ENCODE assay signal across 10 cellular contexts in the genomic region with DNA sequence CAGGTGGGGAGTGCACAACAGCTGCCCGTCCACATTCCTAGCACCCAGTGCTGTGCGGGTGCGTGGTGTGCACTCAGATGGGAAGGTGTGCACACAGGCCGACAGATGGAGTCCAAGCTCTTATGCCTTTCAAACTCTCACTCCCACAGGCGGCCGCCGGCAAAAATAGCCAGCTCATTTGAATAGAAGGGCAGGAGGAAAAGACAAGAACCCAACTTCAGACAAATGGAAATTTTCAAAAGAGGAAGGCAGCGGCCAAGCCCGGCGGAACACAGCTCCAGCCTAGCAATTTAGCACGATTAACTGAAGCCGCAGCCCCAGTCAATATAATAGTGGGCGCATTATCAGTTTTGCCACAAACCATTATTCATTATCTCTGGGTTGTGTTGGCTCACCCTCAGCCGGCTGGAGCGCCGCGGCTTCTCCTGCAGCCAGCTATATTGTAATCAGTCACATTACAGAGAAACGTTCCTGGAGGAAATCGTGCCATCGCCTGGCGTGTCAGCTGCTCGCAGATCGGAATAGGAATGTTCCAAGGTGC.
DNase-seq lines count a peak whose midpoint lies in the region; ATAC-seq and TF ChIP-seq lines count a peak whose summit lies in the region.
"Had no signal": no experiment of that assay in that cellular context is flagged by ENCODE, and none has a peak within 500 bp of the region (broad histone marks: within the 10 kb centered on the region; RNA-seq: fewer than 3 reads in every experiment).

No MANE protein-coding gene starts in this region.

- H2AK5ac ChIP-seq in neuronal stem cell (ENCODE audit: low read depth, low read length) = peak overlapping the region; percentile 11

- H3K9ac ChIP-seq in neuronal stem cell (ENCODE audit: low read depth, low read length, poor library complexity) = peak overlapping the region; percentile 24

- H2AFZ ChIP-seq in neuronal stem cell (ENCODE audit: low read length) = peak overlapping the region; percentile 62

- in situ Hi-C loops in astrocyte of the cerebellum (cut with HindIII; ENCODE audit: low sequenced_read_pairs) = no loop called here

- no peak overlapping the region for H3K4me2 ChIP-seq in neuronal stem cell (ENCODE audit: insufficient read depth, low read length, poor library complexity, severe bottlenecking)

- DNase-seq in NCI-H510A (lab: John Stamatoyannopoulos, UW) = peak; percentile 70
- no peak for DNase-seq in astrocyte of the cerebellum (ENCODE audit: low read depth)
- DNase-seq in neuronal stem cell (ENCODE audit: low spot score) = no peak
- no peak for DNase-seq in effector memory CD4-positive, alpha-beta T cell
- DNase-seq in HK-2 (ENCODE audit: unreplicated experiment) = no peak
- DNase-seq in stimulated activated naive CD8-positive, alpha-beta T cell treated with anti-CD3 and anti-CD28 coated beads, Interleukin-15, Interleukin-2, amounts not matched to agents 100 U/mL and 50 U/mL, for 24 hours = no peak
- DNase-seq: HFFc6, NCI-H1105 had no signal

- H3K36me3 ChIP-seq in neuronal stem cell (replicated peaks in 1 of 2; ENCODE audit: control insufficient read depth in 2 of 2, insufficient read depth in 2 of 2, low read length in 2 of 2) = no peaks in the 10 kb centered on the region
- no peaks in the 10 kb centered on the region for H3K36me3 ChIP-seq in effector memory CD4-positive, alpha-beta T cell (ENCODE audit: control insufficient read depth, insufficient read depth, low read length)

- no peak overlapping the region for H3K4ac ChIP-seq in neuronal stem cell (ENCODE audit: low read length)

- ATAC-seq in HG03280 (IDR thresholded peaks at IDR 0.05; ENCODE audit: unreplicated experiment) = no peak
- ATAC-seq in stimulated activated naive CD8-positive, alpha-beta T cell treated with anti-CD3 and anti-CD28 coated beads, Interleukin-15, Interleukin-2, amounts not matched to agents 100 U/mL and 50 U/mL, for 24 hours = no peak

- H3K14ac ChIP-seq in neuronal stem cell (ENCODE audit: low read length) = no peak overlapping the region

- H4K8ac ChIP-seq in neuronal stem cell (ENCODE audit: low read depth, low read length) = no peak overlapping the region

- H3K18ac ChIP-seq in neuronal stem cell (ENCODE audit: low read length) = peak overlapping the region; percentile 66

- H4K91ac ChIP-seq in neuronal stem cell (ENCODE audit: low read depth, low read length, poor library complexity) = no peak overlapping the region

- H3K4me3 ChIP-seq in astrocyte of the cerebellum (ENCODE audit: low read depth, low read length) (no peak overlapping the region), neuronal stem cell (ENCODE audit: low read length in 2 of 2) (no peak overlapping the region)
- no peak overlapping the region for H3K4me3 ChIP-seq in effector memory CD4-positive, alpha-beta T cell (ENCODE audit: insufficient read depth, low read depth, low read length, poor library complexity, severe bottlenecking)

- H3K79me1 ChIP-seq in neuronal stem cell (ENCODE audit: low read depth, low read length) = no peaks in the 10 kb centered on the region

- no peak overlapping the region for H3K23ac ChIP-seq in neuronal stem cell (ENCODE audit: low read depth, low read length, poor library complexity)

- H2BK5ac ChIP-seq in neuronal stem cell (ENCODE audit: low read length) = no peak overlapping the region

- peak overlapping the region; percentile 79 for H2BK120ac ChIP-seq in neuronal stem cell (ENCODE audit: low read depth, low read length)

- no peak overlapping the region for H2BK15ac ChIP-seq in neuronal stem cell (ENCODE audit: low read length)

- peaks cover 0 to 2% of the 10 kb centered on the region in 2 donors for H3K9me3 ChIP-seq in neuronal stem cell (replicated peaks in 1 of 2; ENCODE audit: control insufficient read depth in 2 of 2, insufficient read depth in 1 of 2, low read depth in 1 of 2, low read length in 2 of 2)
- no peaks in the 10 kb centered on the region for H3K9me3 ChIP-seq in effector memory CD4-positive, alpha-beta T cell (ENCODE audit: control insufficient read depth, low read length)

- H3K27ac ChIP-seq in neuronal stem cell (replicated peaks; ENCODE audit: low read length) = no peak overlapping the region
- H3K27ac ChIP-seq in effector memory CD4-positive, alpha-beta T cell (ENCODE audit: insufficient read depth, low read length, poor library complexity, severe bottlenecking) = no peak overlapping the region

- no peak overlapping the region for H2BK12ac ChIP-seq in neuronal stem cell (ENCODE audit: low read length)

- TF ChIP-seq CTCF in GM12873 (IDR thresholded peaks at IDR 0.05; ENCODE audit: insufficient read depth, low read depth, low read length, missing control alignments) (peak; percentile 22), astrocyte of the cerebellum (IDR thresholded peaks at IDR 0.05; ENCODE audit: low read depth, low read length, missing control alignments) (peak; percentile 14)

- no CpG with 5 or more reads among the region's 23 CpGs for WGBS in neuronal stem cell (ENCODE audit: extremely low coverage in 2 of 2, insufficient read length in 2 of 2, insufficient replicate concordance in 1 of 2), 2 donors

- peaks cover 0 to 29% (median 0%) of the 10 kb centered on the region in 3 experiments for H3K27me3 ChIP-seq in neuronal stem cell (ENCODE audit: control insufficient read depth in 3 of 3, insufficient read depth in 3 of 3, low read depth in 1 of 3, low read length in 3 of 3)
- no peaks in the 10 kb centered on the region for H3K27me3 ChIP-seq in effector memory CD4-positive, alpha-beta T cell (replicated peaks; ENCODE audit: control insufficient read depth, insufficient read depth, low read length, poor library complexity, severe bottlenecking)

- peaks cover 4 to 6% of the 10 kb centered on the region in 2 donors for H3K4me1 ChIP-seq in neuronal stem cell (ENCODE audit: control insufficient read depth in 2 of 2, insufficient read depth in 1 of 2, low read depth in 1 of 2, low read length in 2 of 2)
- no peaks in the 10 kb centered on the region for H3K4me1 ChIP-seq in effector memory CD4-positive, alpha-beta T cell (ENCODE audit: control insufficient read depth, insufficient read depth, low read length, poor library complexity, severe bottlenecking)
